ENCODE assay signal across 3 cellular contexts in the genomic region with DNA sequence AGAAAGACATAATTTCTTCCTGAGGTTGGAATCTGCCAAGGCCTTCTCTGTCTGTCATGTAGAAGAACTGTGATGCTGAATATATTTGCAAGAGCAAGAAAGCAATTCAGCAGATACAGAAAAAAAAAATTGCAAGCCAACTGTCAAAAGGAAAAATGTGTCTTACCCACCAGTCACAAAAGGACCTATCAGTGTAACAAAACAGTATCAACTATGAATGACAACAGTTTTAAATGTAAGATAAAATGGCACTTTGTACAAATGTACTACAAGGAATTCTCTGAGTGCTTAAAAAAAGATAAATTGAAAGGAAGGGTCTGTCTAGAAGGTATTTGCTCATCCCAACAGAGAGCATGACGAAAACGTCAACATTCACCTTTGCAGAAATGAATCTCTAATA.
"Had no signal": no experiment of that assay in that cellular context is flagged by ENCODE, and none has a peak within 500 bp of the region (broad histone marks: within the 10 kb centered on the region; RNA-seq: fewer than 3 reads in every experiment).

No MANE protein-coding gene starts in this region.

- DNase-seq: GDM1, GF-D8 had no signal

- H3K4me3 ChIP-seq: GM12878 had no signal
